ENCODE assay signal across 24 cellular contexts in genomic region chr2:179019260-179019659, GRCh38. TPM values are rescaled to one million over a fixed set of nuclear protein-coding genes. Genes with fewer than 3 reads are reported as not detected.
DNase-seq lines count a peak whose midpoint lies in the region; ATAC-seq, FAIRE-seq and TF ChIP-seq lines count a peak whose summit lies in the region.
"Had no signal": no experiment of that assay in that cellular context is flagged by ENCODE, and none has a peak within 500 bp of the region (broad histone marks: within the 10 kb centered on the region; RNA-seq: fewer than 3 reads in every experiment).

No MANE protein-coding gene starts in this region.

- POLR2A ChIA-PET in HepG2 (lab: Yijun Ruan, JAX) = no interaction called here

- CTCF ChIA-PET in HepG2 (lab: Yijun Ruan, JAX; ENCODE audit: low intra/inter-chr PET ratio, low total read pairs) = no interaction called here

- ATAC-seq in HepG2 (no peak), right lobe of liver (no peak)
- ATAC-seq: A549; CD8-positive, alpha-beta T cell; GM12878 had no signal

- no peak for FAIRE-seq in HepG2 (lab: Jason Lieb, UNC)
- peak; percentile 14 for FAIRE-seq in colon (lab: Jason Lieb, UNC)
- no peak for FAIRE-seq in RCC 7860 (lab: Jason Lieb, UNC)
- FAIRE-seq: A549, D721Med, GM12878, GM12892, GM18507 had no signal

- no peak overlapping the region for H3K4me2 ChIP-seq in HepG2 (ENCODE audit: low read depth, low read length)
- 0 out of 2 replicates have a peak overlapping the region, but pooled peaks have one; percentile 4 for H3K4me2 ChIP-seq in KMS-11
- H3K4me2 ChIP-seq: A549; BLaER1 treated with 17β-estradiol and CSF1 and Interleukin-3, amounts not matched to agents 10 nM and 100 nM had no signal

- H3K4me1 ChIP-seq in HepG2 (ENCODE audit: insufficient read depth, low read length) (no peaks in the 10 kb centered on the region), right lobe of liver (no peaks in the 10 kb centered on the region), KMS-11 (ENCODE audit: low read depth, poor library complexity, severe bottlenecking) (peaks cover 87% of the 10 kb centered on the region)
- H3K4me1 ChIP-seq: A549; BLaER1 treated with 17β-estradiol and CSF1 and Interleukin-3, amounts not matched to agents 10 nM and 100 nM; Caco-2 had no signal

- TF ChIP-seq POLR2A in HepG2 (IDR thresholded peaks at IDR 0.05; ENCODE audit: insufficient read depth in 1 of 2, low read depth in 2 of 2, low read length in 2 of 2) (no peak), right lobe of liver (IDR thresholded peaks at IDR 0.05) (no peak)

- 29% methylated on average over 5 of the region's 5 CpGs for WGBS in HepG2 (ENCODE audit: low lambda C conversion rate)
- WGBS in right lobe of liver (ENCODE audit: insufficient coverage, low coverage, low lambda C conversion rate, missing lambda C conversion rate) = 66% methylated on average over 5 of the region's 5 CpGs

- no peak for TF ChIP-seq EP300 in HepG2 (IDR thresholded peaks at IDR 0.05; ENCODE audit: low read depth in 2 of 2, low read length in 2 of 2)
- no peak for TF ChIP-seq EP300 in HepG2 (CRISPR knock-in tag; IDR thresholded peaks at IDR 0.05; ENCODE audit: borderline replicate concordance)

- intact Hi-C loops in HepG2 (cut with micrococcal nuclease; ENCODE audit: unreplicated experiment) = no loop called here
- intact Hi-C loops in right lobe of liver (cut with DNase I) = no loop called here

- no peaks in the 10 kb centered on the region for H4K20me1 ChIP-seq in HepG2 (ENCODE audit: insufficient read depth, low read length)
- no peaks in the 10 kb centered on the region for H4K20me1 ChIP-seq in KMS-11 (ENCODE audit: insufficient read depth)
- H4K20me1 ChIP-seq: BLaER1 treated with 17β-estradiol and CSF1 and Interleukin-3, amounts not matched to agents 10 nM and 100 nM had no signal

- TF ChIP-seq CTCF in HepG2 (CRISPR knock-in tag; IDR thresholded peaks at IDR 0.05) (no peak), right lobe of liver (IDR thresholded peaks at IDR 0.05) (no peak), KMS-11 (conservative IDR thresholded peaks at IDR 0.05; ENCODE audit: low read depth, low read length) (no peak)

- BruUV-seq in HepG2 (replicated peaks; lab: Mats Ljungman, UMichigan) = no TSS peak

- H3K4me3 ChIP-seq in HepG2 (replicated peaks in 1 of 3; ENCODE audit: insufficient read depth in 1 of 3, low read depth in 2 of 3, low read length in 3 of 3) = no peak overlapping the region
- H3K4me3 ChIP-seq in right lobe of liver = no peak overlapping the region
- no peak overlapping the region for H3K4me3 ChIP-seq in KMS-11 (IDR thresholded peaks at IDR 0.05; ENCODE audit: insufficient read depth, low read depth, low read length)
- H3K4me3 ChIP-seq: A549; BLaER1 treated with 17β-estradiol and CSF1 and Interleukin-3, amounts not matched to agents 10 nM and 100 nM; GM12878 had no signal

- DNase-seq in HepG2 (ENCODE audit: low spot score) = no peak
- DNase-seq in right lobe of liver = no peak
- DNase-seq in RCC 7860 (ENCODE audit: low spot score) = no peak
- DNase-seq in activated CD4-positive, alpha-beta T cell treated with anti-CD3 and anti-CD28 coated beads, Interleukin-2, amount 50 U/mL, for 4 hours = no peak
- DNase-seq: AML-193; Caco-2; Calu3; CD4-positive, alpha-beta T cell; CD8-positive, alpha-beta T cell; DND-41; EL; GDM1 had no signal

- no peaks in the 10 kb centered on the region for H3K9me3 ChIP-seq in HepG2 (ENCODE audit: low read length)
- H3K9me3 ChIP-seq in right lobe of liver = no peaks in the 10 kb centered on the region
- H3K9me3 ChIP-seq: A549; BLaER1 treated with 17β-estradiol and CSF1 and Interleukin-3, amounts not matched to agents 10 nM and 100 nM; Caco-2 had no signal

- H3K27me3 ChIP-seq in HepG2 (ENCODE audit: control insufficient read depth in 1 of 2, insufficient read depth in 2 of 2, low read length in 2 of 2) = no peaks in the 10 kb centered on the region
- H3K27me3 ChIP-seq in right lobe of liver = no peaks in the 10 kb centered on the region
- H3K27me3 ChIP-seq in KMS-11 (ENCODE audit: insufficient read depth, low read depth) = no peaks in the 10 kb centered on the region
- H3K27me3 ChIP-seq: BLaER1 treated with 17β-estradiol and CSF1 and Interleukin-3, amounts not matched to agents 10 nM and 100 nM had no signal

- H3K9ac ChIP-seq in HepG2 (ENCODE audit: insufficient read depth, low read depth, low read length) = no peak overlapping the region
- no peak overlapping the region for H3K9ac ChIP-seq in KMS-11
- H3K9ac ChIP-seq: BLaER1 treated with 17β-estradiol and CSF1 and Interleukin-3, amounts not matched to agents 10 nM and 100 nM had no signal

- in situ Hi-C loops in HepG2 (cut with HindIII; ENCODE audit: extremely low pct_ligation_motif_present, low pct_unique_long_range_greater_than_20kb) = no loop called here

- no peaks in the 10 kb centered on the region for H3K36me3 ChIP-seq in HepG2 (replicated peaks in 1 of 2; ENCODE audit: control insufficient read depth in 1 of 2, insufficient read depth in 2 of 2, low read length in 2 of 2)
- no peaks in the 10 kb centered on the region for H3K36me3 ChIP-seq in right lobe of liver
- no peaks in the 10 kb centered on the region for H3K36me3 ChIP-seq in KMS-11 (ENCODE audit: insufficient read depth)
- H3K36me3 ChIP-seq: BLaER1 treated with 17β-estradiol and CSF1 and Interleukin-3, amounts not matched to agents 10 nM and 100 nM had no signal

- no peak for TF ChIP-seq RAD21 in HepG2 (CRISPR knock-in tag; IDR thresholded peaks at IDR 0.05)

- no peak overlapping the region for H3K27ac ChIP-seq in HepG2 (ENCODE audit: extremely low read length, insufficient read depth, low read length)
- no peak overlapping the region for H3K27ac ChIP-seq in right lobe of liver
- H3K27ac ChIP-seq in KMS-11 = no peak overlapping the region
- H3K27ac ChIP-seq: 22Rv1; A549; BLaER1 treated with 17β-estradiol and CSF1 and Interleukin-3, amounts not matched to agents 10 nM and 100 nM; C4-2B had no signal

- H2AFZ ChIP-seq in HepG2 (ENCODE audit: low read length) = no peak overlapping the region
- H2AFZ ChIP-seq in KMS-11 (ENCODE audit: low read depth) = no peak overlapping the region

- H3K79me2 ChIP-seq in HepG2 (ENCODE audit: insufficient read depth, low read length) (no peaks in the 10 kb centered on the region), KMS-11 (ENCODE audit: insufficient read depth, low read depth) (no peaks in the 10 kb centered on the region)

TF ChIP-seq in HepG2, 621 proteins besides CTCF, POLR2A, EP300 and RAD21 (continues in another document):
- no peak for TF ChIP-seq HNRNPH1 (optimal IDR thresholded peaks at IDR 0.05; ENCODE audit: low read depth, low read length)
- peak; percentile 87 for TF ChIP-seq CEBPB (IDR thresholded peaks at IDR 0.05; ENCODE audit: borderline replicate concordance, low read depth, low read length)
- TF ChIP-seq ZBTB46 (CRISPR knock-in tag; IDR thresholded peaks at IDR 0.05; ENCODE audit: borderline replicate concordance) = no peak
- TF ChIP-seq FOXM1 (CRISPR knock-in tag; IDR thresholded peaks at IDR 0.05) = no peak
- no peak for TF ChIP-seq HNRNPUL1 (IDR thresholded peaks at IDR 0.05; ENCODE audit: low read depth, low read length)
- TF ChIP-seq ZBTB25 (CRISPR knock-in tag; IDR thresholded peaks at IDR 0.05) = no peak
- TF ChIP-seq DPF2 (CRISPR knock-in tag; IDR thresholded peaks at IDR 0.05; ENCODE audit: borderline replicate concordance, low read depth) = no peak

RNA-seq across cellular contexts. Expression of gene CCDC141, which starts 30.7 kb away (rescaled TPM):
- total RNA-seq in HepG2 (2016; rRNA removed; fragmentation: Illumina TruSeq; extraction: Trizol) (not detected in 2 replicates), right lobe of liver (under 1 TPM; 0.20 to 0.98 (median 0.58) TPM)
- not detected in 2 replicates for total RNA-seq in HepG2 (2016; cell fraction: cytosol; rRNA removed; fragmentation: Illumina TruSeq; extraction: Trizol; ENCODE audit: low read depth)
- not detected in 2 replicates for total RNA-seq in HepG2 (2016; cell fraction: insoluble cytoplasmic fraction; rRNA removed; fragmentation: Illumina TruSeq; extraction: Trizol)
- not detected in 2 replicates for total RNA-seq in HepG2 (2016; cell fraction: membrane; rRNA removed; fragmentation: Illumina TruSeq; extraction: Trizol)
- not detected in 2 replicates for total RNA-seq in HepG2 (2016; cell fraction: nucleus; rRNA removed; fragmentation: Illumina TruSeq; extraction: Trizol)
- not detected in 2 replicates for polyA plus RNA-seq in HepG2 (2011; rRNA removed)
- polyA plus RNA-seq in HepG2 (2011; cell fraction: cytosol; rRNA removed) = not detected in 2 replicates
- polyA plus RNA-seq in HepG2 (2011; cell fraction: nucleus; rRNA removed) = not detected in 2 replicates
- polyA plus RNA-seq in HepG2 (2012) = not detected in 2 replicates
- not detected in 2 replicates for polyA plus RNA-seq in HepG2 (2016; cell fraction: cytosol; fragmentation: Illumina TruSeq; extraction: Trizol; ENCODE audit: low read depth)
- polyA plus RNA-seq in HepG2 (2016; cell fraction: insoluble cytoplasmic fraction; fragmentation: Illumina TruSeq; extraction: Trizol; ENCODE audit: low read depth) = not detected in 2 replicates
- not detected in 2 replicates for polyA plus RNA-seq in HepG2 (2016; cell fraction: membrane; fragmentation: Illumina TruSeq; extraction: Trizol; ENCODE audit: low read depth)
- polyA plus RNA-seq in HepG2 (2016; cell fraction: nucleus; fragmentation: Illumina TruSeq; extraction: Trizol; ENCODE audit: insufficient read depth, low read depth) = not detected in 2 replicates
- 0.02 and 0.06 TPM in 2 replicates for polyA minus RNA-seq in HepG2 (2011; rRNA and poly(A)+ RNA removed; ENCODE audit: low replicate concordance)
- not detected in 2 replicates for polyA minus RNA-seq in HepG2 (2011; cell fraction: cytosol; rRNA and poly(A)+ RNA removed)
- not detected in 2 replicates for polyA minus RNA-seq in HepG2 (2011; cell fraction: nucleus; rRNA and poly(A)+ RNA removed)
- total RNA-seq: Daoy had no signal
- polyA plus RNA-seq: A549, BJ had no signal
